Comparison of ENCODE assay signal across 8 cellular contexts in genomic region chr3:188432826-188433525, GRCh38.
DNase-seq lines count a peak whose midpoint lies in the region; ATAC-seq lines count a peak whose summit lies in the region.

No MANE protein-coding gene starts in this region.

- H3K9me3 Mint-ChIP-seq in activated CD4-positive, alpha-beta T cell treated with anti-CD3 and anti-CD28 coated beads, Interleukin-2, amount 10 ng/mL, durations not matched to agents 24 days and 14 days: peaks cover 16% of the 10 kb centered on the region
- H3K9me3 Mint-ChIP-seq in activated T-helper 1 cell treated with anti-CD3 and anti-CD28 coated beads, Interleukin-12 subunit alpha, Interleukin-12 subunit beta, Interleukin-2, Interleukin-4 antibody, amounts not matched to agents 30 ng/mL and 10 ng/mL and 1 ng/mL, durations not matched to agents 14 hours and 24 hours and 36 hours: peaks cover 8% of the 10 kb centered on the region

- peak; percentile 63 for DNase-seq in activated CD4-positive, alpha-beta T cell treated with anti-CD3 and anti-CD28 coated beads, Interleukin-2, amount 10 ng/mL, durations not matched to agents 24 days and 14 days
- no peak for DNase-seq in activated CD4-positive, alpha-beta T cell treated with anti-CD3 and anti-CD28 coated beads for 1 hour
- no peak for DNase-seq in activated T-helper 1 cell treated with anti-CD3 and anti-CD28 coated beads, Interleukin-12 subunit alpha, Interleukin-12 subunit beta, Interleukin-2, Interleukin-4 antibody, amounts not matched to agents 30 ng/mL and 10 ng/mL and 1 ng/mL, durations not matched to agents 14 hours and 24 hours and 36 hours (ENCODE audit: low spot score)
- DNase-seq in iris pigment epithelial cell (ENCODE audit: low read depth) (peak; percentile 93), stromal cell of bone marrow (ENCODE audit: low read depth) (peak; percentile 31), NCI-H1105 (lab: John Stamatoyannopoulos, UW) (no peak), NAMALWA (ENCODE audit: low spot score) (no peak)

- ATAC-seq in HG03196 (IDR thresholded peaks at IDR 0.05; ENCODE audit: unreplicated experiment): no peak

- intact Hi-C loops in activated CD4-positive, alpha-beta T cell treated with anti-CD3 and anti-CD28 coated beads, Interleukin-2, amount 10 ng/mL, durations not matched to agents 24 days and 14 days (cut with micrococcal nuclease): no loop called here
- intact Hi-C loops in activated T-helper 1 cell treated with anti-CD3 and anti-CD28 coated beads, Interleukin-12 subunit alpha, Interleukin-12 subunit beta, Interleukin-2, Interleukin-4 antibody, amounts not matched to agents 30 ng/mL and 10 ng/mL and 1 ng/mL, durations not matched to agents 14 hours and 24 hours and 36 hours (cut with micrococcal nuclease): no loop called here

- peak overlapping the region; percentile 82 for H3K27ac Mint-ChIP-seq in activated CD4-positive, alpha-beta T cell treated with anti-CD3 and anti-CD28 coated beads, Interleukin-2, amount 10 ng/mL, durations not matched to agents 24 days and 14 days
- H3K27ac Mint-ChIP-seq in activated T-helper 1 cell treated with anti-CD3 and anti-CD28 coated beads, Interleukin-12 subunit alpha, Interleukin-12 subunit beta, Interleukin-2, Interleukin-4 antibody, amounts not matched to agents 30 ng/mL and 10 ng/mL and 1 ng/mL, durations not matched to agents 14 hours and 24 hours and 36 hours: peak overlapping the region; percentile 64

- H3K4me3 Mint-ChIP-seq in activated CD4-positive, alpha-beta T cell treated with anti-CD3 and anti-CD28 coated beads, Interleukin-2, amount 10 ng/mL, durations not matched to agents 24 days and 14 days: peak overlapping the region; percentile 69
- H3K4me3 Mint-ChIP-seq in activated T-helper 1 cell treated with anti-CD3 and anti-CD28 coated beads, Interleukin-12 subunit alpha, Interleukin-12 subunit beta, Interleukin-2, Interleukin-4 antibody, amounts not matched to agents 30 ng/mL and 10 ng/mL and 1 ng/mL, durations not matched to agents 14 hours and 24 hours and 36 hours: peak overlapping the region; percentile 3

- peaks cover 25% of the 10 kb centered on the region for H3K36me3 Mint-ChIP-seq in activated CD4-positive, alpha-beta T cell treated with anti-CD3 and anti-CD28 coated beads, Interleukin-2, amount 10 ng/mL, durations not matched to agents 24 days and 14 days (ENCODE audit: low read depth)
- H3K36me3 Mint-ChIP-seq in activated T-helper 1 cell treated with anti-CD3 and anti-CD28 coated beads, Interleukin-12 subunit alpha, Interleukin-12 subunit beta, Interleukin-2, Interleukin-4 antibody, amounts not matched to agents 30 ng/mL and 10 ng/mL and 1 ng/mL, durations not matched to agents 14 hours and 24 hours and 36 hours (ENCODE audit: low read depth): peaks cover 18% of the 10 kb centered on the region

- H3K4me1 Mint-ChIP-seq in activated CD4-positive, alpha-beta T cell treated with anti-CD3 and anti-CD28 coated beads, Interleukin-2, amount 10 ng/mL, durations not matched to agents 24 days and 14 days: peaks cover 35% of the 10 kb centered on the region
- H3K4me1 Mint-ChIP-seq in activated T-helper 1 cell treated with anti-CD3 and anti-CD28 coated beads, Interleukin-12 subunit alpha, Interleukin-12 subunit beta, Interleukin-2, Interleukin-4 antibody, amounts not matched to agents 30 ng/mL and 10 ng/mL and 1 ng/mL, durations not matched to agents 14 hours and 24 hours and 36 hours (ENCODE audit: low read depth): peaks cover 35% of the 10 kb centered on the region

- no peaks in the 10 kb centered on the region for H3K27me3 Mint-ChIP-seq in activated CD4-positive, alpha-beta T cell treated with anti-CD3 and anti-CD28 coated beads, Interleukin-2, amount 10 ng/mL, durations not matched to agents 24 days and 14 days
- H3K27me3 Mint-ChIP-seq in activated T-helper 1 cell treated with anti-CD3 and anti-CD28 coated beads, Interleukin-12 subunit alpha, Interleukin-12 subunit beta, Interleukin-2, Interleukin-4 antibody, amounts not matched to agents 30 ng/mL and 10 ng/mL and 1 ng/mL, durations not matched to agents 14 hours and 24 hours and 36 hours (ENCODE audit: insufficient read depth): no peaks in the 10 kb centered on the region

Comparison
In these comparisons a context has a peak if more than half of its experiments do, and no peak if none do; other contexts are left out.
1. DNase-seq: peak in activated CD4-positive, alpha-beta T cell treated with anti-CD3 and anti-CD28 coated beads, Interleukin-2, amount 10 ng/mL, durations not matched to agents 24 days and 14 days (single experiment), iris pigment epithelial cell (single experiment) and stromal cell of bone marrow (single experiment); none in activated CD4-positive, alpha-beta T cell treated with anti-CD3 and anti-CD28 coated beads for 1 hour (single experiment), activated T-helper 1 cell treated with anti-CD3 and anti-CD28 coated beads, Interleukin-12 subunit alpha, Interleukin-12 subunit beta, Interleukin-2, Interleukin-4 antibody, amounts not matched to agents 30 ng/mL and 10 ng/mL and 1 ng/mL, durations not matched to agents 14 hours and 24 hours and 36 hours (single experiment), NCI-H1105 (single experiment) and NAMALWA (single experiment).